In the genomic region with DNA sequence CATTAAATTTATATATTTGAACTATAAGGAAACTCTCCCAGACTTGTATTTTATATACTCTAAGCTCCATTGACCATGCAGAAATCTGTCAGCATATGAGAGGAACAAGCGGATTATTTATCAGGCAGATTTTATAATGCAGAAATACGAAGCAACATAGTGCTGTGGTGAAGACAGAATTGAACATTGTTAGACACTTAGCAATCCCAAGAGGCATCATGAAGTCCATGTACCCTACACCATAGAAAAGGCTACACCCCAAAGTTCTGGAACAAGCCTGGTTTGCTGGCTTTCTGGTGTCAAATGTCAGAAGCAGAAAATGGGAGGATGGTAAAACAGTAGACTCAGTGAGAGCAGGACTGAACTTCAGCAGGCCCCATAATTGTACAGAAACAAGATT, we compare ENCODE assay signal across 18 cellular contexts.
A peak's percentile ranks its signal among the peaks of the same experiment; 100 is the strongest.
DNase-seq lines count a peak whose midpoint lies in the region; TF ChIP-seq lines count a peak whose summit lies in the region.
"Had no signal": no experiment of that assay in that cellular context is flagged by ENCODE, and none has a peak within 500 bp of the region (broad histone marks: within the 10 kb centered on the region; RNA-seq: fewer than 3 reads in every experiment).

No MANE protein-coding gene starts in this region.

- H3K9me3 Mint-ChIP-seq in mesothelial cell of epicardium (peaks cover 24% of the 10 kb centered on the region), glutamatergic neuron (ENCODE audit: unreplicated experiment) (peaks cover 1% of the 10 kb centered on the region)
- H3K9me3 Mint-ChIP-seq: CD4-positive, alpha-beta T cell had no signal

- no peaks in the 10 kb centered on the region for H3K9me2 ChIP-seq in OCI-LY1 (ENCODE audit: low read depth, low read length)

- H4K8ac ChIP-seq in neuronal stem cell (ENCODE audit: low read depth, low read length) = no peak overlapping the region

- in situ Hi-C loops in brain microvascular endothelial cell (cut with HindIII; ENCODE audit: low pct_ligation_motif_present, low sequenced_read_pairs) = no loop called here
- in situ Hi-C loops in GM13976 (cut with MboI; ENCODE audit: low sequenced_read_pairs, unreplicated experiment) = no loop called here

- H3K4me1 ChIP-seq in A673 (ENCODE audit: insufficient read depth, low read length, poor library complexity, severe bottlenecking) = peaks cover 29% of the 10 kb centered on the region
- peaks cover 73% of the 10 kb centered on the region for H3K4me1 ChIP-seq in OCI-LY1 (ENCODE audit: insufficient read depth, low read length, severe bottlenecking)
- no peaks in the 10 kb centered on the region for H3K4me1 ChIP-seq in tibial artery
- peaks cover 11 to 13% of the 10 kb centered on the region in 2 donors for H3K4me1 ChIP-seq in neuronal stem cell (ENCODE audit: control insufficient read depth in 2 of 2, insufficient read depth in 1 of 2, low read depth in 1 of 2, low read length in 2 of 2)
- H3K4me1 ChIP-seq: parathyroid adenoma had no signal

- H3K18ac ChIP-seq in neuronal stem cell (ENCODE audit: low read length) = no peak overlapping the region

- intact Hi-C loops in A673 (cut with micrococcal nuclease; ENCODE audit: unreplicated experiment) = loop anchor here (10.0 kb wide), 1 partner anchor 59 kb away; no protein-coding TSS in a partner anchor
- intact Hi-C loops in tibial artery (cut with DNase I; ENCODE audit: low total_unique reads) = no loop called here

- H2BK12ac ChIP-seq in neuronal stem cell (ENCODE audit: low read length) = no peak overlapping the region

- H3K9me3 ChIP-seq in A673 (ENCODE audit: low read depth, low read length, poor library complexity, severe bottlenecking) (peaks cover 11% of the 10 kb centered on the region), OCI-LY1 (ENCODE audit: low read length) (peaks cover 10% of the 10 kb centered on the region; the same call in 1 of the 2 replicates), tibial artery (no peaks in the 10 kb centered on the region), neuronal stem cell (replicated peaks in 1 of 2; ENCODE audit: control insufficient read depth in 2 of 2, insufficient read depth in 1 of 2, low read depth in 1 of 2, low read length in 2 of 2) (peaks cover 3 to 5% of the 10 kb centered on the region in 2 donors)

- peaks cover 2% of the 10 kb centered on the region for H3K27me3 Mint-ChIP-seq in mesothelial cell of epicardium (ENCODE audit: low read depth)
- peaks cover 5% of the 10 kb centered on the region for H3K27me3 Mint-ChIP-seq in glutamatergic neuron (ENCODE audit: unreplicated experiment)
- H3K27me3 Mint-ChIP-seq: CD4-positive, alpha-beta T cell had no signal

- TF ChIP-seq CTCF in A673 (conservative IDR thresholded peaks at IDR 0.05; ENCODE audit: low read depth, low read length) (no peak), OCI-LY1 (IDR thresholded peaks at IDR 0.05; ENCODE audit: low read length) (no peak), brain microvascular endothelial cell (IDR thresholded peaks at IDR 0.05; ENCODE audit: low read depth, low read length, missing control alignments) (no peak), mesothelial cell of epicardium (IDR thresholded peaks at IDR 0.05; ENCODE audit: unreplicated experiment) (no peak), tibial artery (IDR thresholded peaks at IDR 0.05) (no peak), GM13976 (IDR thresholded peaks at IDR 0.05; ENCODE audit: borderline replicate concordance, control extremely low read depth, extremely low read depth, insufficient read depth, missing control alignments) (no peak), glutamatergic neuron (IDR thresholded peaks at IDR 0.05; ENCODE audit: partially characterized antibody, unreplicated experiment) (no peak)

- H4K91ac ChIP-seq in neuronal stem cell (ENCODE audit: low read depth, low read length, poor library complexity) = no peak overlapping the region

- H2AK5ac ChIP-seq in neuronal stem cell (ENCODE audit: low read depth, low read length) = no peak overlapping the region

- H3K4ac ChIP-seq in neuronal stem cell (ENCODE audit: low read length) = no peak overlapping the region

- H3F3A ChIP-seq in OCI-LY1 (ENCODE audit: insufficient read depth, low read length) = peaks cover 14% of the 10 kb centered on the region

- H3K27ac ChIP-seq in A673 (ENCODE audit: low read depth, low read length, poor library complexity, severe bottlenecking) (peak overlapping the region; percentile 40), OCI-LY1 (ENCODE audit: low read depth, low read length, poor library complexity, severe bottlenecking) (peak overlapping the region; percentile 98), brain microvascular endothelial cell (peak overlapping the region; percentile 84), tibial artery (no peak overlapping the region), neuronal stem cell (replicated peaks; ENCODE audit: low read length) (no peak overlapping the region)
- H3K27ac ChIP-seq: coronary artery, parathyroid adenoma, upper lobe of left lung had no signal

- CTCF ChIA-PET in A673 (lab: Charles Lee) = no interaction called here

- no peak overlapping the region for H2BK120ac ChIP-seq in neuronal stem cell (ENCODE audit: low read depth, low read length)

- no peaks in the 10 kb centered on the region for H4K20me1 ChIP-seq in OCI-LY1 (ENCODE audit: insufficient read depth, low read length)

- BruUV-seq in A673 (replicated peaks; lab: Mats Ljungman, UMichigan) = no TSS peak

- H3K36me3 Mint-ChIP-seq in mesothelial cell of epicardium (peaks cover 12% of the 10 kb centered on the region), glutamatergic neuron (ENCODE audit: unreplicated experiment) (peaks cover 11% of the 10 kb centered on the region)
- H3K36me3 Mint-ChIP-seq: stimulated activated memory B cell treated with anti-CD40 and anti-IgM and Interleukin-4, amounts not matched to agents 10 μg/mL and 1 μg/mL and 100 μg/mL, for 72 hours had no signal

- H3K79me1 ChIP-seq in neuronal stem cell (ENCODE audit: low read depth, low read length) = no peaks in the 10 kb centered on the region

- POLR2A ChIA-PET in A673 (lab: Charles Lee; ENCODE audit: low non-redundant PET) = no interaction called here

- no peaks in the 10 kb centered on the region for H3K36me3 ChIP-seq in A673 (ENCODE audit: insufficient read depth, low read length, poor library complexity, severe bottlenecking)
- H3K36me3 ChIP-seq in OCI-LY1 (ENCODE audit: insufficient read depth, low read length) = peaks cover 25% of the 10 kb centered on the region; the same call in 1 of the 2 replicates
- no peaks in the 10 kb centered on the region for H3K36me3 ChIP-seq in brain microvascular endothelial cell (replicated peaks)
- no peaks in the 10 kb centered on the region for H3K36me3 ChIP-seq in tibial artery
- no peaks in the 10 kb centered on the region for H3K36me3 ChIP-seq in neuronal stem cell (replicated peaks in 1 of 2; ENCODE audit: control insufficient read depth in 2 of 2, insufficient read depth in 2 of 2, low read length in 2 of 2)
- H3K36me3 ChIP-seq: upper lobe of left lung had no signal

- no peaks in the 10 kb centered on the region for H3K79me2 ChIP-seq in OCI-LY1 (ENCODE audit: insufficient read depth, low read length)
- H3K79me2 ChIP-seq: parathyroid adenoma had no signal

- H3K27me3 ChIP-seq in A673 (replicated peaks; ENCODE audit: insufficient read depth, low read depth, low read length, poor library complexity) (no peaks in the 10 kb centered on the region), OCI-LY1 (ENCODE audit: insufficient read depth, low read length) (no peaks in the 10 kb centered on the region), brain microvascular endothelial cell (replicated peaks) (no peaks in the 10 kb centered on the region), tibial artery (no peaks in the 10 kb centered on the region), neuronal stem cell (ENCODE audit: control insufficient read depth in 3 of 3, insufficient read depth in 3 of 3, low read depth in 1 of 3, low read length in 3 of 3) (no peaks in the 10 kb centered on the region)
- H3K27me3 ChIP-seq: upper lobe of left lung had no signal

- no peak overlapping the region for H2BK15ac ChIP-seq in neuronal stem cell (ENCODE audit: low read length)

- H3K4me1 Mint-ChIP-seq in mesothelial cell of epicardium = peaks cover 49% of the 10 kb centered on the region
- H3K4me1 Mint-ChIP-seq in glutamatergic neuron (ENCODE audit: low read depth, unreplicated experiment) = peaks cover 28% of the 10 kb centered on the region

- H2AFZ ChIP-seq in OCI-LY1 (ENCODE audit: low read length) (no peak overlapping the region), neuronal stem cell (ENCODE audit: low read length) (no peak overlapping the region)
- H2AFZ ChIP-seq: parathyroid adenoma had no signal

- H3K4me2 ChIP-seq in OCI-LY1 (ENCODE audit: low read length) = peak overlapping the region; percentile 69
- H3K4me2 ChIP-seq in neuronal stem cell (ENCODE audit: insufficient read depth, low read length, poor library complexity, severe bottlenecking) = no peak overlapping the region

- H3K27ac Mint-ChIP-seq in mesothelial cell of epicardium = peak overlapping the region; percentile 87
- H3K27ac Mint-ChIP-seq in glutamatergic neuron (ENCODE audit: unreplicated experiment) = no peak overlapping the region
- H3K27ac Mint-ChIP-seq: activated T-helper 1 cell treated with anti-CD3 and anti-CD28 coated beads, Interleukin-12 subunit alpha, Interleukin-12 subunit beta, Interleukin-2, Interleukin-4 antibody, amounts not matched to agents 30 ng/mL and 10 ng/mL and 1 ng/mL, durations not matched to agents 14 hours and 24 hours and 36 hours; stimulated activated memory B cell treated with anti-CD40 and anti-IgM and Interleukin-4, amounts not matched to agents 10 μg/mL and 1 μg/mL and 100 μg/mL, for 72 hours; WTC11 had no signal

- DNase-seq in A673 (ENCODE audit: low spot score) = no peak
- DNase-seq in brain microvascular endothelial cell = peak; percentile 60
- no peak for DNase-seq in mesothelial cell of epicardium (ENCODE audit: low spot score in 2 of 2, unreplicated experiment in 2 of 2)
- DNase-seq in tibial artery = no peak
- DNase-seq in neuronal stem cell (ENCODE audit: low spot score) = no peak
- no peak for DNase-seq in GM13976 (ENCODE audit: low spot score)
- no peak for DNase-seq in glutamatergic neuron
- DNase-seq: anterior cingulate cortex; CD4-positive, alpha-beta T cell; KG1; NCI-H69; upper lobe of left lung had no signal

- WGBS in neuronal stem cell (ENCODE audit: extremely low coverage in 2 of 2, insufficient read length in 2 of 2, insufficient replicate concordance in 1 of 2), 2 donors = no CpG with 5 or more reads among the region's 2 CpGs

- H3K23ac ChIP-seq in neuronal stem cell (ENCODE audit: low read depth, low read length, poor library complexity) = no peak overlapping the region

- H3K14ac ChIP-seq in neuronal stem cell (ENCODE audit: low read length) = no peak overlapping the region

- H3K4me3 Mint-ChIP-seq in mesothelial cell of epicardium = no peak overlapping the region
- H3K4me3 Mint-ChIP-seq in glutamatergic neuron (ENCODE audit: unreplicated experiment) = no peak overlapping the region
- H3K4me3 Mint-ChIP-seq: activated T-helper 1 cell treated with anti-CD3 and anti-CD28 coated beads, Interleukin-12 subunit alpha, Interleukin-12 subunit beta, Interleukin-2, Interleukin-4 antibody, amounts not matched to agents 30 ng/mL and 10 ng/mL and 1 ng/mL, durations not matched to agents 14 hours and 24 hours and 36 hours; CD4-positive, alpha-beta T cell; stimulated activated memory B cell treated with anti-CD40 and anti-IgM and Interleukin-4, amounts not matched to agents 10 μg/mL and 1 μg/mL and 100 μg/mL, for 72 hours; WTC11 had no signal

- H3K4me3 ChIP-seq in A673 (ENCODE audit: low read depth, low read length, poor library complexity, severe bottlenecking) = no peak overlapping the region
- peak overlapping the region; percentile 56 for H3K4me3 ChIP-seq in OCI-LY1 (ENCODE audit: low read depth, low read length, poor library complexity, severe bottlenecking)
- no peak overlapping the region for H3K4me3 ChIP-seq in brain microvascular endothelial cell (ENCODE audit: low read depth, low read length)
- H3K4me3 ChIP-seq in tibial artery = no peak overlapping the region
- H3K4me3 ChIP-seq in neuronal stem cell (ENCODE audit: low read length in 2 of 2) = no peak overlapping the region
- H3K4me3 ChIP-seq: coronary artery, upper lobe of left lung had no signal

- H2BK5ac ChIP-seq in neuronal stem cell (ENCODE audit: low read length) = no peak overlapping the region

- peak overlapping the region; percentile 77 for H3K9ac ChIP-seq in OCI-LY1 (ENCODE audit: low read length)
- no peak overlapping the region for H3K9ac ChIP-seq in neuronal stem cell (ENCODE audit: low read depth, low read length, poor library complexity)
- H3K9ac ChIP-seq: parathyroid adenoma had no signal

Comparison
In these comparisons a context has a peak if more than half of its experiments do, and no peak if none do; other contexts are left out.
1. H3K27ac ChIP-seq: peak in A673 (single experiment), OCI-LY1 (single experiment) and brain microvascular endothelial cell (single experiment); none in tibial artery (0 of 2) and neuronal stem cell (single experiment).